In the genomic region with DNA sequence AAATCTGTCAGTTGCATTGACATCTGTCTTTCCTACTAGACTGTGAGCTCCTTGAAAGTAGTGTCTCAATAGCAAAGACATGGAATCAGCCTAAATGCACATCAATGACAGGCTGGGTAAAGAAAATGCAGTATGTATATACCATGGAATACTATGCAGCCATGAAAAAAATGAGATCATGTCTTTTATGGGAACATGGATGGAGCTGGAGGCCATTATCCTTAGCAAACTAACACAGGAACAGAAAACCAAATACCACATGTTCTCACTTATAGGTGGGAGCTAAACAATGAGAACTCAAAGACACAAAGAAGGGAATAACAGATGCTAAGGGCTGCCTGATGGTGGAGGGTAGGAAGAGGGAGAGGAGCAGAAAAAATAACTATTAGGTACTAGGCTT, we compare ENCODE assay signal across 3 cellular contexts. TPM values are rescaled to one million over a fixed set of nuclear protein-coding genes. Genes with fewer than 3 reads are reported as not detected.
"Had no signal": no experiment of that assay in that cellular context is flagged by ENCODE, and none has a peak within 500 bp of the region (broad histone marks: within the 10 kb centered on the region; RNA-seq: fewer than 3 reads in every experiment).

No MANE protein-coding gene starts in this region.

RNA-seq across cellular contexts. Expression of a gene that starts 5.9 kb away (rescaled TPM):
- total RNA-seq: natural killer cell treated with Interleukin-12 subunit alpha and Interleukin-12 subunit beta and Interleukin-15 and Interleukin-18, amount 100 ng/mL, for 72 hours had no signal

RNA-seq across cellular contexts. Expression of a gene that starts 51.7 kb away (rescaled TPM):
- total RNA-seq: naive thymus-derived CD8-positive, alpha-beta T cell; osteoblast had no signal
- polyA plus RNA-seq: naive thymus-derived CD8-positive, alpha-beta T cell had no signal
